Comparison of ENCODE assay signal across 8 cellular contexts in the genomic region with DNA sequence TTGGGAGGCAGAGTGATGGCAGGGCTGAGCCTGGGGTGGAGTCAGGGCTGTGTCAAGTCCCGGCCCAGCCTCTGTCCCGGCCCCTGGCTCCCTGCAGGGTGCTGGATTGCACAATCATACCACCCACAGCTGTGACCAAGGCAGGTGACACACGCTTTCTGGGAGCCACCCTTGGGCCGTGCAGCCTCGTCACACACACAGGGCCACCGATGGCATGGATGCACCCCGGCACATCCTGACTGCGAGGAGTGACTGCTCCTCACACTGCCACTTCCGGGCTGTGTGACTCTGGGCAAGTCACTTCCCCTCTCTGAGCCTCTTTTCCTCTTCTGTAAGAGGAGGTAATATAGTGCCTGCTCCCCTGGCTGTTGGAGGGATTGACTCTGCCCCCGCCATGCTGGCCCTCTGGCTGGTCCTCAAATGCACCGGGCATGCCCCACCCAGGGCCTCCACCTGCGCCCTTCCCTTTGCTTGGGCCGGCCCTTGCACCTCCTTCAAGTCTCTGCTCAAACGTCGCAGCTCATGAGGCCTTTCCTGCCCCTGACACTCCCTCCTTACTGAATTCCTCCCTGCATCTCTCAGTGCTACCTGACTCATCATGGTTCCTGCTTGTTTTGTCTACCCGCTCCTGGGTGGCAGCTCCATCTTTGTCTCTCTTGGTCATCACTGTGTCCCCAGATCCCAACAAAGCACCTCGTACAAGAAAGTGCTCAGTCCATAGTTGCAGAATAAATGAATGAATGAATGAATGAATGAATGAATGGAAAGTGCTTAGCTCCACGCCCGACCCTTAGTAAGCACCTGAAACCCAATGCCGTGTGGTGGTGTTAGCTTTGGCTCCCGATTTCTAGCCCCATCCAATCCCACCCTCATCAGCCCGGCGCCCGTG.
DNase-seq lines count a peak whose midpoint lies in the region; ATAC-seq, FAIRE-seq and TF ChIP-seq lines count a peak whose summit lies in the region.

No MANE protein-coding gene starts in this region.

- H2BK20ac ChIP-seq in H1 (ENCODE audit: low read length): no peak overlapping the region

- 88% methylated on average over 24 of the region's 24 CpGs; no CpG with 5 or more reads in 1 of the 2 experiments for WGBS in H1 (ENCODE audit: extremely low coverage in 1 of 2, insufficient coverage in 1 of 2, insufficient read length in 1 of 2, insufficient replicate concordance in 2 of 2, low coverage in 1 of 2, low lambda C conversion rate in 2 of 2, missing lambda C conversion rate in 1 of 2), 2 experiments

- H2AFZ ChIP-seq in H1 (ENCODE audit: low read length): no peak overlapping the region

- CTCF ChIA-PET in H1 (lab: Charles Lee; ENCODE audit: partially characterized antibody): interaction anchor here (0.7 to 7.4 kb wide), 12 partner anchors 8 to 292 kb away, joined by 3 to 61 read pairs (median 6); no protein-coding TSS in a partner anchor
- CTCF ChIA-PET in GM10248 (lab: Yijun Ruan, JAX): interaction anchor here (1.5 to 2.0 kb wide), 4 partner anchors 9 to 184 kb away, joined by 3 to 7 read pairs (median 4); no protein-coding TSS in a partner anchor

- TF ChIP-seq CTCF in H1 (IDR thresholded peaks at IDR 0.05; ENCODE audit: control extremely low read depth in 1 of 3, insufficient read depth in 1 of 3, low read depth in 1 of 3, low read length in 3 of 3) (no peak), neutrophil (IDR thresholded peaks at IDR 0.05) (peak; percentile 38), GM10248 (IDR thresholded peaks at IDR 0.05; ENCODE audit: control extremely low read depth, extremely low read depth, low read depth, missing control alignments) (no peak)

- no peaks in the 10 kb centered on the region for H3K4me1 ChIP-seq in CD4-positive, CD25-positive, alpha-beta regulatory T cell (ENCODE audit: control insufficient read depth, insufficient read depth, low read length, poor library complexity, severe bottlenecking)
- peaks cover 0 to 6% (median 2%) of the 10 kb centered on the region in 4 experiments; a peak in 2 of 7 replicates for H3K4me1 ChIP-seq in H1 (replicated peaks in 1 of 4; ENCODE audit: control insufficient read depth in 3 of 4, insufficient read depth in 4 of 4, low read length in 3 of 4)
- peaks cover 57 to 64% of the 10 kb centered on the region in 2 experiments for H3K4me1 ChIP-seq in neutrophil (ENCODE audit: control insufficient read depth in 1 of 2, insufficient read depth in 1 of 2, low read depth in 1 of 2, low read length in 1 of 2)

- no peaks in the 10 kb centered on the region for H4K20me1 ChIP-seq in H1 (replicated peaks in 1 of 2; ENCODE audit: control insufficient read depth in 1 of 2, insufficient read depth in 2 of 2, low read length in 2 of 2)

- no peak overlapping the region for H3K4me3 ChIP-seq in CD4-positive, CD25-positive, alpha-beta regulatory T cell (ENCODE audit: low read depth, low read length)
- H3K4me3 ChIP-seq in H1 (ENCODE audit: extremely low read depth in 1 of 4, insufficient read depth in 2 of 4, low read depth in 3 of 4, low read length in 4 of 4) (no peak overlapping the region), neutrophil (ENCODE audit: low read depth in 1 of 2, low read length in 1 of 2) (peak overlapping the region; percentile 36 to 38)

- H3K4me2 ChIP-seq in H1 (ENCODE audit: insufficient read depth in 1 of 2, low read depth in 2 of 2, low read length in 2 of 2): no peak overlapping the region

- H3K27me3 Mint-ChIP-seq in CD4-positive, CD25-positive, alpha-beta regulatory T cell: peaks cover 13% of the 10 kb centered on the region

- H3K23ac ChIP-seq in H1 (ENCODE audit: insufficient read length): no peak overlapping the region

- no peaks in the 10 kb centered on the region for H3K36me3 ChIP-seq in CD4-positive, CD25-positive, alpha-beta regulatory T cell (ENCODE audit: control insufficient read depth, insufficient read depth, low read length)
- H3K36me3 ChIP-seq in H1 (ENCODE audit: control insufficient read depth in 2 of 4, insufficient read depth in 4 of 4, low read length in 3 of 4) (no peaks in the 10 kb centered on the region), neutrophil (peaks cover 41% of the 10 kb centered on the region)

- no peak overlapping the region for H3K9ac ChIP-seq in H1 (replicated peaks in 1 of 4; ENCODE audit: extremely low read depth in 1 of 4, low read depth in 3 of 4, low read length in 3 of 4)

- no peaks in the 10 kb centered on the region for H3K23me2 ChIP-seq in H1 (ENCODE audit: low read depth, low read length)

- H3K14ac ChIP-seq in H1 (ENCODE audit: insufficient read length): no peak overlapping the region

- no peaks in the 10 kb centered on the region for H3K9me3 ChIP-seq in CD4-positive, CD25-positive, alpha-beta regulatory T cell (ENCODE audit: control insufficient read depth in 2 of 2, low read length in 2 of 2)
- H3K9me3 ChIP-seq in H1 (ENCODE audit: insufficient read depth in 2 of 2, low read depth in 1 of 2, low read length in 1 of 2) (no peaks in the 10 kb centered on the region), neutrophil (no peaks in the 10 kb centered on the region)

- no peaks in the 10 kb centered on the region for H3K79me1 ChIP-seq in H1 (ENCODE audit: low read depth, low read length)

- no peak overlapping the region for H2BK15ac ChIP-seq in H1 (ENCODE audit: low read length)

- H4K91ac ChIP-seq in H1 (replicated peaks; ENCODE audit: insufficient read length, low read length): no peak overlapping the region

- DNase-seq in CD4-positive, CD25-positive, alpha-beta regulatory T cell: no peak
- peak; percentile 66 for DNase-seq in NCI-H226
- no peak for DNase-seq in H1 (ENCODE audit: low read depth in 1 of 2, low spot score in 2 of 2)
- no peak for DNase-seq in NCI-H1092 treated with DMSO at 0.1 percent for 48 hours (lab: John Stamatoyannopoulos, UW)
- no peak for DNase-seq in GM10248 (ENCODE audit: extremely low spot score)
- DNase-seq in NCI-H2081 treated with DMSO at 0.1 percent for 48 hours (lab: John Stamatoyannopoulos, UW): no peak

- no peak for TF ChIP-seq RAD21 in H1 (IDR thresholded peaks at IDR 0.05 in 1 of 2, conservative IDR thresholded peaks at IDR 0.05 in 1 of 2; ENCODE audit: low read depth in 2 of 2, low read length in 2 of 2)

- no peak for TF ChIP-seq POLR2A in H1 (IDR thresholded peaks at IDR 0.05; ENCODE audit: control extremely low read depth in 1 of 2, low read depth in 2 of 2, low read length in 2 of 2)

- FAIRE-seq in H1 (lab: Jason Lieb, UNC): no peak

- ATAC-seq in CD4-positive, CD25-positive, alpha-beta regulatory T cell (ENCODE audit: low read depth in 2 of 2): peak; percentile 14 to 34
- ATAC-seq in HG03108 (IDR thresholded peaks at IDR 0.05; ENCODE audit: unreplicated experiment): no peak

- no peak overlapping the region for H3K27ac ChIP-seq in CD4-positive, CD25-positive, alpha-beta regulatory T cell (ENCODE audit: insufficient read depth, low read length, poor library complexity, severe bottlenecking)
- no peak overlapping the region for H3K27ac ChIP-seq in H1 (ENCODE audit: low read depth, low read length)
- H3K27ac ChIP-seq in neutrophil: peak overlapping the region; percentile 100

- H3K56ac ChIP-seq in H1 (replicated peaks; ENCODE audit: insufficient read length, low read depth, low read length): no peak overlapping the region

- no peak overlapping the region for H2BK5ac ChIP-seq in H1 (ENCODE audit: low read depth, low read length)

- no peak overlapping the region for H3K18ac ChIP-seq in H1 (ENCODE audit: extremely low read depth, low read length)

- H2BK12ac ChIP-seq in H1 (ENCODE audit: low read depth, low read length): peak overlapping the region; percentile 17; the same call in 1 of the 2 replicates

- H3K9me3 Mint-ChIP-seq in CD4-positive, CD25-positive, alpha-beta regulatory T cell: peaks cover 0 to 1% (median 0%) of the 10 kb centered on the region in 7 donors

- no peak overlapping the region for H3K27ac Mint-ChIP-seq in CD4-positive, CD25-positive, alpha-beta regulatory T cell

- no peaks in the 10 kb centered on the region for H3K36me3 Mint-ChIP-seq in CD4-positive, CD25-positive, alpha-beta regulatory T cell

- no peak overlapping the region for H3K4ac ChIP-seq in H1 (replicated peaks; ENCODE audit: insufficient read length, low read depth, low read length)

- H3K4me3 Mint-ChIP-seq in CD4-positive, CD25-positive, alpha-beta regulatory T cell: no peak overlapping the region

- H3K79me2 ChIP-seq in H1 (ENCODE audit: control insufficient read depth in 1 of 2, insufficient read depth in 2 of 2, low read length in 2 of 2): no peaks in the 10 kb centered on the region

- no peak overlapping the region for H2BK120ac ChIP-seq in H1 (replicated peaks; ENCODE audit: low read depth, low read length)

- no peak overlapping the region for H2AK5ac ChIP-seq in H1 (ENCODE audit: low read depth, low read length)

- no peaks in the 10 kb centered on the region for H3K27me3 ChIP-seq in CD4-positive, CD25-positive, alpha-beta regulatory T cell (ENCODE audit: control insufficient read depth, insufficient read depth, low read length)
- H3K27me3 ChIP-seq in H1 (replicated peaks in 1 of 4; ENCODE audit: control insufficient read depth in 3 of 4, extremely low read depth in 1 of 4, insufficient read depth in 3 of 4, low read length in 3 of 4) (no peaks in the 10 kb centered on the region), neutrophil (no peaks in the 10 kb centered on the region)

- TF ChIP-seq EP300 in H1 (IDR thresholded peaks at IDR 0.05; ENCODE audit: borderline replicate concordance in 1 of 2, low read depth in 2 of 2, low read length in 2 of 2): no peak

- peak overlapping the region; percentile 69 for H4K8ac ChIP-seq in H1 (ENCODE audit: extremely low read depth, insufficient read depth, low read length)

- POLR2A ChIA-PET in H1 (lab: Charles Lee; ENCODE audit: partially characterized antibody) (interaction anchor here (0.7 to 2.5 kb wide), 2 partner anchors 8 to 93 kb away, joined by 3 to 7 read pairs; no protein-coding TSS in a partner anchor), GM10248 (lab: Yijun Ruan, JAX) (no interaction called here)

- H3K4me1 Mint-ChIP-seq in CD4-positive, CD25-positive, alpha-beta regulatory T cell: peaks cover 0 to 2% (median 0%) of the 10 kb centered on the region in 4 donors

- no peak overlapping the region for H4K5ac ChIP-seq in H1 (ENCODE audit: insufficient read length, low read depth, low read length)

TF ChIP-seq in H1, 55 proteins besides CTCF, POLR2A, EP300 and RAD21:
- TF ChIP-seq BCL11A (IDR thresholded peaks at IDR 0.05; ENCODE audit: low read depth in 2 of 2, low read length in 2 of 2): no peak
- TF ChIP-seq CEBPB (IDR thresholded peaks at IDR 0.05; ENCODE audit: low read depth, low read length): peak; percentile 63; the same call in 1 of the 2 replicates

Comparison
In these comparisons a context has a peak if more than half of its experiments do, and no peak if none do; other contexts are left out.
1. H3K4me3 ChIP-seq: peak in neutrophil (2 of 2); none in CD4-positive, CD25-positive, alpha-beta regulatory T cell (single experiment) and H1 (0 of 4).